10 cellular contexts compared by ENCODE assay signal in genomic region chr2:152445791-152446201, GRCh38.
DNase-seq lines count a peak whose midpoint lies in the region; ATAC-seq and TF ChIP-seq lines count a peak whose summit lies in the region.
"Had no signal": no experiment of that assay in that cellular context is flagged by ENCODE, and none has a peak within 500 bp of the region (broad histone marks: within the 10 kb centered on the region; RNA-seq: fewer than 3 reads in every experiment).

No MANE protein-coding gene starts in this region.

- no peak for DNase-seq in PC-9
- peak; percentile 89 for DNase-seq in fibroblast of villous mesenchyme (ENCODE audit: low read depth)
- DNase-seq in stimulated activated naive B cell treated with anti-CD40 and anti-IgM and Interleukin-4, amounts not matched to agents 10 μg/mL and 1 μg/mL and 100 μg/mL, for 72 hours, result no peak
- no peak for DNase-seq in NCI-H146 (lab: John Stamatoyannopoulos, UW)
- DNase-seq in iPS-NIHi7 (ENCODE audit: extremely low spot score), result no peak
- DNase-seq in NCI-H1105 treated with DMSO at 0.1 percent for 48 hours (lab: John Stamatoyannopoulos, UW), result no peak
- DNase-seq in activated CD8-positive, alpha-beta memory T cell treated with anti-CD3 and anti-CD28 coated beads, Interleukin-2, amount 50 U/mL, for 48 hours, result no peak
- DNase-seq: activated gamma-delta T cell, naive B cell had no signal

- H3K36me3 ChIP-seq in PC-9 (ENCODE audit: low read depth), result no peaks in the 10 kb centered on the region

- no peak overlapping the region for H3K4me2 ChIP-seq in PC-9

- no peak overlapping the region for H2AFZ ChIP-seq in PC-9

- no TSS peak for BruUV-seq in PC-9 (replicated peaks; lab: Mats Ljungman, UMichigan)

- H3K4me3 Mint-ChIP-seq in stimulated activated naive B cell treated with anti-CD40 and anti-IgM and Interleukin-4, amounts not matched to agents 10 μg/mL and 1 μg/mL and 100 μg/mL, for 72 hours, result no peak overlapping the region
- H3K4me3 Mint-ChIP-seq: naive B cell had no signal

- peaks cover 15% of the 10 kb centered on the region for H3K4me1 ChIP-seq in PC-9 (replicated peaks; ENCODE audit: insufficient read depth)

- peaks cover 0 to 12% of the 10 kb centered on the region in 2 donors for H3K27me3 Mint-ChIP-seq in stimulated activated naive B cell treated with anti-CD40 and anti-IgM and Interleukin-4, amounts not matched to agents 10 μg/mL and 1 μg/mL and 100 μg/mL, for 72 hours

- H3K4me3 ChIP-seq in PC-9, result no peak overlapping the region
- no peak overlapping the region for H3K4me3 ChIP-seq in fibroblast of villous mesenchyme (ENCODE audit: low read depth, low read length)

- H3K27ac ChIP-seq in PC-9, result peak overlapping the region; percentile 41; the same call in 1 of the 2 replicates

- H3K27ac Mint-ChIP-seq in stimulated activated naive B cell treated with anti-CD40 and anti-IgM and Interleukin-4, amounts not matched to agents 10 μg/mL and 1 μg/mL and 100 μg/mL, for 72 hours, result no peak overlapping the region
- H3K27ac Mint-ChIP-seq: naive B cell had no signal

- no peaks in the 10 kb centered on the region for H3K4me1 Mint-ChIP-seq in stimulated activated naive B cell treated with anti-CD40 and anti-IgM and Interleukin-4, amounts not matched to agents 10 μg/mL and 1 μg/mL and 100 μg/mL, for 72 hours
- H3K4me1 Mint-ChIP-seq: naive B cell had no signal

- H3F3A ChIP-seq in PC-9 (ENCODE audit: insufficient read depth, low read depth), result no peaks in the 10 kb centered on the region

- H4K20me1 ChIP-seq in PC-9 (ENCODE audit: insufficient read depth), result no peaks in the 10 kb centered on the region

- TF ChIP-seq CTCF in PC-9 (conservative IDR thresholded peaks at IDR 0.05) (no peak), fibroblast of villous mesenchyme (IDR thresholded peaks at IDR 0.05; ENCODE audit: insufficient read depth, low read depth, low read length) (no peak)

- H3K9me2 ChIP-seq in PC-9 (ENCODE audit: insufficient read depth), result no peaks in the 10 kb centered on the region

- peak; percentile 61 for ATAC-seq in GM18907 (IDR thresholded peaks at IDR 0.05; ENCODE audit: unreplicated experiment)
- ATAC-seq in stimulated activated naive B cell treated with anti-CD40 and anti-IgM and Interleukin-4, amounts not matched to agents 10 μg/mL and 1 μg/mL and 100 μg/mL, for 72 hours (replicated peaks), result peak; percentile 25 to 68

- POLR2A ChIA-PET in PC-9 (lab: Charles Lee; ENCODE audit: unreplicated experiment), result no interaction called here

- no peaks in the 10 kb centered on the region for H3K36me3 Mint-ChIP-seq in stimulated activated naive B cell treated with anti-CD40 and anti-IgM and Interleukin-4, amounts not matched to agents 10 μg/mL and 1 μg/mL and 100 μg/mL, for 72 hours
- H3K36me3 Mint-ChIP-seq: naive B cell had no signal

- no peaks in the 10 kb centered on the region for H3K9me3 ChIP-seq in PC-9 (ENCODE audit: insufficient read depth, low read depth)

- no peaks in the 10 kb centered on the region for H3K27me3 ChIP-seq in PC-9 (ENCODE audit: insufficient read depth, low read depth)

- CTCF ChIA-PET in PC-9 (lab: Charles Lee), result no interaction called here

- peaks cover 82% of the 10 kb centered on the region for H3K79me2 ChIP-seq in PC-9 (ENCODE audit: low read depth)

- H3K9me3 Mint-ChIP-seq in stimulated activated naive B cell treated with anti-CD40 and anti-IgM and Interleukin-4, amounts not matched to agents 10 μg/mL and 1 μg/mL and 100 μg/mL, for 72 hours, result no peaks in the 10 kb centered on the region

- intact Hi-C loops in PC-9 (cut with micrococcal nuclease; ENCODE audit: unreplicated experiment), result no loop called here
